In genomic region chr22:44497904-44498242, GRCh38 we compare ENCODE assay signal across 8 cellular contexts. TPM values are rescaled to one million over a fixed set of nuclear protein-coding genes. Genes with fewer than 3 reads are reported as not detected.
DNase-seq lines count a peak whose midpoint lies in the region; ATAC-seq and TF ChIP-seq lines count a peak whose summit lies in the region.

Gene RTL6, minus strand, starts transcription at chr22:44498233. Its CDS starts 677 bp downstream, at chr22:44497556.

- peak within 1 kb of the TSS; percentile 70 for H3K4me3 ChIP-seq in AG04450 (ENCODE audit: low read depth, low read length)
- H3K4me3 ChIP-seq in HUES48 (ENCODE audit: low read depth, low read length): peak within 1 kb of the TSS; percentile 68
- H3K4me3 ChIP-seq in brain microvascular endothelial cell (ENCODE audit: low read depth, low read length): peak within 1 kb of the TSS; percentile 60
- H3K4me3 ChIP-seq in right lobe of liver: peak within 1 kb of the TSS; percentile 66 to 89 (median 68)
- peak within 1 kb of the TSS; percentile 86 for H3K4me3 ChIP-seq in suprapubic skin

- CTCF ChIA-PET in AG04450 (lab: Charles Lee): no interaction called here

- in situ Hi-C loops in brain microvascular endothelial cell (cut with HindIII; ENCODE audit: low pct_ligation_motif_present, low sequenced_read_pairs): no loop called here

- H3K27me3 ChIP-seq in AG04450 (ENCODE audit: control insufficient read depth, insufficient read depth, low read length): no peaks in the 10 kb centered on the region
- no peaks in the 10 kb centered on the region for H3K27me3 ChIP-seq in HUES48 (ENCODE audit: control insufficient read depth, insufficient read depth, low read length)
- no peaks in the 10 kb centered on the region for H3K27me3 ChIP-seq in brain microvascular endothelial cell (replicated peaks)
- no peaks in the 10 kb centered on the region for H3K27me3 ChIP-seq in right lobe of liver
- no peaks in the 10 kb centered on the region for H3K27me3 ChIP-seq in suprapubic skin

- DNase-seq in AG04450 (ENCODE audit: low read depth, low spot score): no peak
- DNase-seq in brain microvascular endothelial cell: no peak
- DNase-seq in right lobe of liver: no peak
- DNase-seq in suprapubic skin (ENCODE audit: low spot score in 2 of 2): no peak
- no peak for DNase-seq in NCI-H146 treated with DMSO at 0.1 percent for 48 hours (lab: John Stamatoyannopoulos, UW; ENCODE audit: unreplicated experiment)
- DNase-seq in DMS53 (lab: John Stamatoyannopoulos, UW): no peak
- DNase-seq in cortex of kidney (lab: John Stamatoyannopoulos, UW): no peak

- no CpG with 5 or more reads among the region's 49 CpGs for WGBS in right lobe of liver (ENCODE audit: insufficient coverage, low coverage, low lambda C conversion rate, missing lambda C conversion rate)
- WGBS in suprapubic skin: no CpG with 5 or more reads among the region's 49 CpGs

- H3K27ac ChIP-seq in AG04450 (ENCODE audit: low read depth, low read length) (peak within 1 kb of the TSS; percentile 47), HUES48 (ENCODE audit: low read depth, low read length) (peak within 1 kb of the TSS; percentile 47), brain microvascular endothelial cell (peak within 1 kb of the TSS; percentile 77), right lobe of liver (peak within 1 kb of the TSS; percentile 15 to 70 (median 62)), suprapubic skin (peak within 1 kb of the TSS; percentile 76)

- intact Hi-C loops in right lobe of liver (cut with DNase I): no loop called here

- peaks cover 29% of the 10 kb centered on the region for H3K36me3 ChIP-seq in HUES48 (ENCODE audit: control insufficient read depth, insufficient read depth, low read length)
- no peaks in the 10 kb centered on the region for H3K36me3 ChIP-seq in brain microvascular endothelial cell (replicated peaks)
- H3K36me3 ChIP-seq in right lobe of liver: no peaks in the 10 kb centered on the region
- H3K36me3 ChIP-seq in suprapubic skin: no peaks in the 10 kb centered on the region

- H3K9ac ChIP-seq in HUES48 (ENCODE audit: low read depth, low read length): peak within 1 kb of the TSS; percentile 70

- TF ChIP-seq EP300 in suprapubic skin (IDR thresholded peaks at IDR 0.05): no peak

- POLR2A ChIA-PET in AG04450 (lab: Yijun Ruan, JAX): no interaction called here

- H3K4me1 ChIP-seq in HUES48 (ENCODE audit: control insufficient read depth, insufficient read depth, low read length): peaks cover 8% of the 10 kb centered on the region
- peaks cover 0 to 6% (median 3%) of the 10 kb centered on the region in 4 donors for H3K4me1 ChIP-seq in right lobe of liver
- peaks cover 16% of the 10 kb centered on the region for H3K4me1 ChIP-seq in suprapubic skin

- peak; percentile 25 for TF ChIP-seq POLR2A in right lobe of liver (IDR thresholded peaks at IDR 0.05)
- TF ChIP-seq POLR2A in suprapubic skin (IDR thresholded peaks at IDR 0.05): no peak

- peaks cover 27% of the 10 kb centered on the region for H3K9me3 ChIP-seq in AG04450 (ENCODE audit: control insufficient read depth, insufficient read depth, low read length)
- H3K9me3 ChIP-seq in HUES48 (ENCODE audit: control insufficient read depth, insufficient read depth, low read length): peaks cover 8% of the 10 kb centered on the region
- no peaks in the 10 kb centered on the region for H3K9me3 ChIP-seq in right lobe of liver
- H3K9me3 ChIP-seq in suprapubic skin: no peaks in the 10 kb centered on the region

- no peak for ATAC-seq in right lobe of liver

- TF ChIP-seq CTCF in AG04450 (IDR thresholded peaks at IDR 0.05; ENCODE audit: low read depth, low read length) (no peak), brain microvascular endothelial cell (IDR thresholded peaks at IDR 0.05; ENCODE audit: low read depth, low read length, missing control alignments) (no peak), right lobe of liver (IDR thresholded peaks at IDR 0.05) (no peak), suprapubic skin (IDR thresholded peaks at IDR 0.05) (no peak)

RNA-seq across cellular contexts. Expression of gene RTL6, which starts in this region (rescaled TPM):
- 22.4 and 25.9 TPM in 2 replicates for polyA plus RNA-seq in AG04450 (2011; rRNA removed)
- polyA minus RNA-seq in AG04450 (2011; rRNA and poly(A)+ RNA removed): 41.3 and 49.8 TPM in 2 replicates
- total RNA-seq in right lobe of liver (1 to 10 TPM; 3.2 to 4.8 (median 4.2) TPM), suprapubic skin (10 to 100 TPM in 1 of 4 donors, 1 to 10 TPM in 3; 6.0 to 11.8 (median 8.8) TPM)
